12 cellular contexts compared by ENCODE assay signal in the genomic region with DNA sequence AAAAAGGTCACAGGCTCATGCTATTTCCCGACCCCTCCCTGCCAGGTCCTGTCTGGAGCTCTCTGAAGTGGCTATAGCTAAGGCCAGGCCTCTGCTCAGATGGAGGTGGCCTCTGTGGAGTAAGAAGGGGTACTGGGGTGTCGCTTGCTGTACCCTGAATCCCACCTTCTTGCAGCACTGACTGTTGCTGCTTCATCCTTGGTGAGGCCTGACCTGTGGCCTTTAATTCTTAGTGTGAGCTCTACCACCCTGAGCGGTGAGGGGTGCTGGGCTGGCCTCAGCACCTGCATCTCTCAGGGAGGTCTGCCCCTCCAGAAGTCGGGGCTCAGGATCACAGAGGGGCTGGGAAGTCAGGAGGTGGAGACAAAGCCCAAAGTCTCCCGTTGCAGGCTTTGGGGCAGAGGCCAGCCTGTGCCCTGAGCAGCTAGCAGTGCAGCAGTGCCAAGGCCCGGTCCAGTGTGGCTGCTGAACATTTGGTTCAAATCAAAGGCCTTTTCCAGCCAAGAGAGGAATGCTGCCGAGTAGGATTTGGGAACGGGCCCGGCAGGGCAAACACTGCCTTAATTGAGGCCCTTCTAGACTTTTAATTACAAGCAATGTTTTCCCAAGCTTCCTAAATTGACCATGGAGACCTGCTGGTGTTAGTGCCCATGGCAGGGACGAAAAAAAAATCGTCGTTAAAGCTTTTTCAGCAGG.
A peak's percentile ranks its signal among the peaks of the same experiment; 100 is the strongest.
DNase-seq lines count a peak whose midpoint lies in the region; ATAC-seq and TF ChIP-seq lines count a peak whose summit lies in the region.
"Had no signal": no experiment of that assay in that cellular context is flagged by ENCODE, and none has a peak within 500 bp of the region (broad histone marks: within the 10 kb centered on the region; RNA-seq: fewer than 3 reads in every experiment).

No MANE protein-coding gene starts in this region.

- peak overlapping the region; percentile 73 for H3K27ac ChIP-seq in CD8-positive, alpha-beta memory T cell (ENCODE audit: low read depth, low read length)
- H3K27ac ChIP-seq in WERI-Rb-1 (peak overlapping the region; percentile 82), right atrium auricular region (peak overlapping the region; percentile 80 to 82), prostate gland (peak overlapping the region; percentile 78 to 81)
- no peak overlapping the region for H3K27ac ChIP-seq in naive thymus-derived CD4-positive, alpha-beta T cell (ENCODE audit: low read depth, low read length)

- no peak for ATAC-seq in naive thymus-derived CD4-positive, alpha-beta T cell
- ATAC-seq in GM18867 (IDR thresholded peaks at IDR 0.05; ENCODE audit: unreplicated experiment), result no peak

- intact Hi-C loops in prostate gland (cut with DNase I), result loop anchor here (5.0 kb wide), 1 partner anchor 59 kb away; no protein-coding TSS in a partner anchor
- intact Hi-C loops in naive thymus-derived CD4-positive, alpha-beta T cell (cut with micrococcal nuclease), result no loop called here

- no peak overlapping the region for H3K4me3 ChIP-seq in CD8-positive, alpha-beta memory T cell (ENCODE audit: low read length)
- H3K4me3 ChIP-seq in WERI-Rb-1 (ENCODE audit: low read depth, low read length) (no peak overlapping the region), right atrium auricular region (no peak overlapping the region), prostate gland (no peak overlapping the region)
- no peak overlapping the region for H3K4me3 ChIP-seq in naive thymus-derived CD4-positive, alpha-beta T cell (ENCODE audit: low read length)

- no peak for TF ChIP-seq POLR2A in prostate gland (IDR thresholded peaks at IDR 0.05)

- no peaks in the 10 kb centered on the region for H3K27me3 ChIP-seq in CD8-positive, alpha-beta memory T cell (ENCODE audit: insufficient read depth, low read length, poor library complexity, severe bottlenecking)
- H3K27me3 ChIP-seq in WERI-Rb-1 (ENCODE audit: insufficient read depth, low read depth, severe bottlenecking) (no peaks in the 10 kb centered on the region), right atrium auricular region (no peaks in the 10 kb centered on the region), prostate gland (replicated peaks; ENCODE audit: insufficient read depth) (no peaks in the 10 kb centered on the region)
- H3K27me3 ChIP-seq in naive thymus-derived CD4-positive, alpha-beta T cell (ENCODE audit: control insufficient read depth in 2 of 2, insufficient read depth in 2 of 2, low read length in 2 of 2), result no peaks in the 10 kb centered on the region

- H3K9me3 Mint-ChIP-seq in CD8-positive, alpha-beta memory T cell, result no peaks in the 10 kb centered on the region
- no peaks in the 10 kb centered on the region for H3K9me3 Mint-ChIP-seq in naive thymus-derived CD4-positive, alpha-beta T cell
- H3K9me3 Mint-ChIP-seq: activated B cell treated with CpG ODN at 0.5 μM for 24 hours; dendritic cell treated with granulocyte-macrophage colony-stimulating factor and Interleukin-4, amounts not matched to agents 40 ng/mL and 50 ng/mL, for 4 days had no signal

- no peaks in the 10 kb centered on the region for H3K36me3 Mint-ChIP-seq in CD8-positive, alpha-beta memory T cell
- H3K36me3 Mint-ChIP-seq in naive thymus-derived CD4-positive, alpha-beta T cell, result no peaks in the 10 kb centered on the region

- WGBS in prostate gland, result 28% methylated on average over 12 of the region's 12 CpGs

- peak in 1 of 5 donors; percentile 37 for DNase-seq in CD8-positive, alpha-beta memory T cell
- DNase-seq in WERI-Rb-1 (no peak), right atrium auricular region (ENCODE audit: low spot score) (no peak), prostate gland (ENCODE audit: low spot score) (peak; percentile 51), GM13977 (ENCODE audit: low spot score) (no peak), NAMALWA (ENCODE audit: low spot score) (no peak)
- no peak for DNase-seq in naive thymus-derived CD4-positive, alpha-beta T cell
- DNase-seq: activated B cell treated with CpG ODN at 0.5 μM for 24 hours; MV-4-11; stimulated activated CD4-positive, alpha-beta T cell treated with anti-CD3 and anti-CD28 coated beads, Interleukin-12 subunit alpha, Interleukin-12 subunit beta, amount 100 ng/mL, for 4 hours had no signal

- POLR2A ChIA-PET in CD8-positive, alpha-beta memory T cell (lab: Charles Lee), result no interaction called here
- POLR2A ChIA-PET in naive thymus-derived CD4-positive, alpha-beta T cell (lab: Charles Lee), result no interaction called here

- H3K27me3 Mint-ChIP-seq in CD8-positive, alpha-beta memory T cell, result peaks cover 5% of the 10 kb centered on the region in 2 donors
- H3K27me3 Mint-ChIP-seq in naive thymus-derived CD4-positive, alpha-beta T cell, result no peaks in the 10 kb centered on the region

- peak overlapping the region in 1 of 8 donors; percentile 60 for H3K27ac Mint-ChIP-seq in CD8-positive, alpha-beta memory T cell
- H3K27ac Mint-ChIP-seq in naive thymus-derived CD4-positive, alpha-beta T cell, result no peak overlapping the region
- H3K27ac Mint-ChIP-seq: activated B cell treated with CpG ODN at 0.5 μM for 24 hours; dendritic cell treated with granulocyte-macrophage colony-stimulating factor and Interleukin-4, amounts not matched to agents 40 ng/mL and 50 ng/mL, for 4 days had no signal

- CTCF ChIA-PET in CD8-positive, alpha-beta memory T cell (lab: Charles Lee), result no interaction called here
- CTCF ChIA-PET in naive thymus-derived CD4-positive, alpha-beta T cell (lab: Charles Lee), result interaction anchor here (0.9 kb wide), 1 partner anchor 20 kb away, joined by 6 read pairs; no protein-coding TSS in a partner anchor

- no peaks in the 10 kb centered on the region for H3K36me3 ChIP-seq in CD8-positive, alpha-beta memory T cell (ENCODE audit: insufficient read depth, low read length)
- no peaks in the 10 kb centered on the region for H3K36me3 ChIP-seq in WERI-Rb-1
- H3K36me3 ChIP-seq in right atrium auricular region, result no peaks in the 10 kb centered on the region
- H3K36me3 ChIP-seq in prostate gland, result no peaks in the 10 kb centered on the region
- H3K36me3 ChIP-seq in naive thymus-derived CD4-positive, alpha-beta T cell (ENCODE audit: control insufficient read depth in 2 of 3, insufficient read depth in 3 of 3, low read length in 3 of 3), result no peaks in the 10 kb centered on the region

- no peaks in the 10 kb centered on the region for H3K9me3 ChIP-seq in CD8-positive, alpha-beta memory T cell (ENCODE audit: low read length)
- H3K9me3 ChIP-seq in WERI-Rb-1 (ENCODE audit: severe bottlenecking) (no peaks in the 10 kb centered on the region), right atrium auricular region (no peaks in the 10 kb centered on the region), prostate gland (no peaks in the 10 kb centered on the region)
- H3K9me3 ChIP-seq in naive thymus-derived CD4-positive, alpha-beta T cell (ENCODE audit: control insufficient read depth in 2 of 3, low read length in 3 of 3), result no peaks in the 10 kb centered on the region

- TF ChIP-seq CTCF in WERI-Rb-1 (IDR thresholded peaks at IDR 0.05; ENCODE audit: low read depth, low read length) (no peak), right atrium auricular region (IDR thresholded peaks at IDR 0.05) (no peak), prostate gland (IDR thresholded peaks at IDR 0.05) (no peak), GM13977 (IDR thresholded peaks at IDR 0.05; ENCODE audit: extremely low read depth, insufficient read depth, missing control alignments) (no peak)

- in situ Hi-C loops in GM13977 (cut with MboI; ENCODE audit: low pct_unique_long_range_greater_than_20kb, low sequenced_read_pairs, unreplicated experiment), result no loop called here

- H3K4me3 Mint-ChIP-seq in CD8-positive, alpha-beta memory T cell, result no peak overlapping the region
- no peak overlapping the region for H3K4me3 Mint-ChIP-seq in naive thymus-derived CD4-positive, alpha-beta T cell
- H3K4me3 Mint-ChIP-seq: activated B cell treated with CpG ODN at 0.5 μM for 24 hours; dendritic cell treated with granulocyte-macrophage colony-stimulating factor and Interleukin-4, amounts not matched to agents 40 ng/mL and 50 ng/mL, for 4 days had no signal

- no peaks in the 10 kb centered on the region for H3K4me1 Mint-ChIP-seq in CD8-positive, alpha-beta memory T cell
- H3K4me1 Mint-ChIP-seq in naive thymus-derived CD4-positive, alpha-beta T cell, result peaks cover 0 to 3% (median 0%) of the 10 kb centered on the region in 7 donors
- H3K4me1 Mint-ChIP-seq: activated B cell treated with CpG ODN at 0.5 μM for 24 hours had no signal

- no peaks in the 10 kb centered on the region for H3K4me1 ChIP-seq in CD8-positive, alpha-beta memory T cell (ENCODE audit: insufficient read depth, low read length)
- peaks cover 0 to 87% of the 10 kb centered on the region in 2 donors for H3K4me1 ChIP-seq in right atrium auricular region
- peaks cover 27% of the 10 kb centered on the region for H3K4me1 ChIP-seq in prostate gland (replicated peaks)
- no peaks in the 10 kb centered on the region for H3K4me1 ChIP-seq in naive thymus-derived CD4-positive, alpha-beta T cell (ENCODE audit: control insufficient read depth in 2 of 2, insufficient read depth in 2 of 2, low read length in 2 of 2)
